Comparison of ENCODE assay signal across 8 cellular contexts in the genomic region with DNA sequence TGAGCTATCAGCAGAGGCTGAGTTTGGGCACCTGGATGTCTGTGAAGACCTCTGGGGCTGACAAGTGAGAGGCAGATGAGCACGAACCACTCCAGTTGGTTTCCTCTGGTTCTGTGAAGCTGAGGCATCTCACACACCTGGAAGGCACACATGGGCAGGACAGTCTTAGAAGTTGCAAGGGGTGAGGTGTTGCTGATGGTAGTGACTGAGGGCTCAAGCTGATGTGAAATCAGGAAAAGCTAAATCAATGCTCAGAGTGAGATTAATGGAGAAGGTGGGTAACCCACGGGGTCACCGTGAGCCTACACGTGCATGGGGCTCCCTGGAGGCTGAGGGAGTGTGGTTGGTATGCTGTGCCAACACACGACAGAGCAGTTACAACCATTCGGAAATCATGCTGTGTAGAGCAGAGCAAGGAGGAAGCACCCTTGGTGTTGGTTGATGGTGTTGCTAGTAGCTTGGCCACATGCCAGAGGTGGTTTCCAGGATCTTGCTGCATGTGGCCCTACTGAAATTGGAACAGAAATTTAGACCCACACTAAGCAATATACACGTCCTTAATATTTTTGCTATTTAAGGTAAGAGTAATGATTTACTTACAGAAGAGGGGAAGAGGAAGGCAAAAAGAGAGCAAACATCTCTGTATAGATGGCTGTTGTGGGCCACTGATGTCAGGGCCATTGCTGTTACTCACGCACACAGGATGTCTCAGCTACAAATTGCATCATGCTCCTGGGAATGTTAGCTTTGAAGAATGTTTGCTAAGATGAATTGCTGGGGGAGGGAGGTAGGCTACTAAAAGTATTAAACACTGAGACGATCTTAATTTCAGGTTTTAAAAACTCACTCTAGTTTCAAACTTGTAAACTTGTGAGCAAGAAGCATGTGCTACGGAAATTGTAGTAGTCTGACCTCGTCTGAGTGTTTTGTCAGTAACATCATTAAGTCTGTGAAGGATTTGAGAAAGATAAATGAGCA.
DNase-seq lines count a peak whose midpoint lies in the region; ATAC-seq and TF ChIP-seq lines count a peak whose summit lies in the region.

No MANE protein-coding gene starts in this region.

- peak overlapping the region; percentile 3 to 25 (median 24) for H3K27ac Mint-ChIP-seq in nephron

- no peaks in the 10 kb centered on the region for H3K36me3 Mint-ChIP-seq in nephron (ENCODE audit: low read depth)

- H3K9me3 ChIP-seq in MG63 (no peaks in the 10 kb centered on the region), colonic mucosa (no peaks in the 10 kb centered on the region)

- H3K4me3 ChIP-seq in MG63 = no peak overlapping the region
- no peak overlapping the region for H3K4me3 ChIP-seq in choroid plexus epithelial cell (ENCODE audit: low read depth, low read length)
- no peak overlapping the region for H3K4me3 ChIP-seq in colonic mucosa

- no peaks in the 10 kb centered on the region for H3K9me3 Mint-ChIP-seq in nephron

- DNase-seq in AG20443 (ENCODE audit: low spot score) = peak; percentile 84
- peak; percentile 53 for DNase-seq in MG63
- DNase-seq in choroid plexus epithelial cell (ENCODE audit: low read depth) = peak; percentile 98
- no peak for DNase-seq in colonic mucosa
- no peak for DNase-seq in NCI-H1930 (lab: John Stamatoyannopoulos, UW)

- H3K27me3 Mint-ChIP-seq in nephron (ENCODE audit: low read depth) = peaks cover 11% of the 10 kb centered on the region

- TF ChIP-seq CTCF in choroid plexus epithelial cell (conservative IDR thresholded peaks at IDR 0.05; ENCODE audit: low read depth, low read length) (no peak), nephron (IDR thresholded peaks at IDR 0.05; ENCODE audit: unreplicated experiment in 3 of 3) (no peak), colonic mucosa (IDR thresholded peaks at IDR 0.05) (no peak)

- peaks cover 8% of the 10 kb centered on the region for H3K4me1 Mint-ChIP-seq in nephron

- H3K4me1 ChIP-seq in colonic mucosa = no peaks in the 10 kb centered on the region

- intact Hi-C loops in colonic mucosa (cut with DNase I) = no loop called here

- peak; percentile 70 for ATAC-seq in GM18909 (IDR thresholded peaks at IDR 0.05; ENCODE audit: poor library complexity, unreplicated experiment)
- ATAC-seq in HG03460 (IDR thresholded peaks at IDR 0.05; ENCODE audit: unreplicated experiment) = no peak

- H3K27me3 ChIP-seq in MG63 (no peaks in the 10 kb centered on the region), colonic mucosa (no peaks in the 10 kb centered on the region)

- H3K36me3 ChIP-seq in MG63 = peaks cover 38% of the 10 kb centered on the region
- H3K36me3 ChIP-seq in colonic mucosa = no peaks in the 10 kb centered on the region

- H3K9ac ChIP-seq in colonic mucosa (ENCODE audit: low read depth in 2 of 2, low read length in 2 of 2) = no peak overlapping the region

- no peak overlapping the region for H3K4me3 Mint-ChIP-seq in nephron

- H3K27ac ChIP-seq in colonic mucosa = no peak overlapping the region

Comparison
In these comparisons a context has a peak if more than half of its experiments do, and no peak if none do; other contexts are left out.
1. DNase-seq: peak in AG20443 (single experiment), MG63 (single experiment) and choroid plexus epithelial cell (single experiment); none in colonic mucosa (single experiment) and NCI-H1930 (0 of 2).